1 cellular context compared by ENCODE assay signal in genomic region chr9:128414461-128414860, GRCh38.
A peak's percentile ranks its signal among the peaks of the same experiment; 100 is the strongest.
TF ChIP-seq lines count a peak whose summit lies in the region.

No MANE protein-coding gene starts in this region.

TF ChIP-seq in HepG2, 621 proteins besides CTCF, POLR2A, EP300 and RAD21:
- TF ChIP-seq MXD4 (CRISPR knock-in tag; IDR thresholded peaks at IDR 0.05) (no peak), NKX3-1 (CRISPR knock-in tag; IDR thresholded peaks at IDR 0.05) (no peak), FOSL1 (CRISPR knock-in tag; IDR thresholded peaks at IDR 0.05; ENCODE audit: borderline replicate concordance) (no peak), RXRA (CRISPR knock-in tag; IDR thresholded peaks at IDR 0.05) (no peak), TBX2 (CRISPR knock-in tag; IDR thresholded peaks at IDR 0.05; ENCODE audit: borderline replicate concordance) (0 out of 2 replicates have a peak, but pooled peaks have one; percentile 25), IRF2 (CRISPR knock-in tag; IDR thresholded peaks at IDR 0.05) (0 out of 2 replicates have a peak, but pooled peaks have one; percentile 23), ZNF18 (CRISPR knock-in tag; IDR thresholded peaks at IDR 0.05; ENCODE audit: insufficient replicate concordance) (no peak), NR2F1 (CRISPR knock-in tag; IDR thresholded peaks at IDR 0.05) (no peak), HMG20B (CRISPR knock-in tag; conservative IDR thresholded peaks at IDR 0.05) (no peak), PAF1 (CRISPR knock-in tag; IDR thresholded peaks at IDR 0.05) (no peak), ZBTB33 (CRISPR knock-in tag; IDR thresholded peaks at IDR 0.05) (no peak)
